In the genomic region with DNA sequence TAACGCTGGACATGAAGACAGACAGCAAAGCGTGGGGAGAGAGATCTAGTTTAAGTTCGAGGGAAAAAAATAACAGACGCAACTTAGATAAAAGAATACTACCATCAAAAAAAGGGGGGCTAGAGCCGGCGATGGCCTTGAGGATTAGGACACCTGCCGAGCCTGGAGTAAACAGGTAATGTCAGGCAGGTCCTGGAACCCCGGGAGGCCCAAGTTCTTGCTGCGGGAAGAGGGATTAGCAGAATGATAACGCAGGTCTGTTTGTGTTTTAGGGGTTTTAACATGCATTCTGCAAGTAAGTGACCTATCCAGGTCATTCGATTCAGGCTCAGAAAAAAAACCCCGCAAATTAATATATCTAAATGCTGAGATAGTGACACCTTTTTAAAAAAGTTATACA, we compare ENCODE assay signal across 8 cellular contexts. TPM values are rescaled to one million over a fixed set of nuclear protein-coding genes. Genes with fewer than 3 reads are reported as not detected.
A peak's percentile ranks its signal among the peaks of the same experiment; 100 is the strongest.
DNase-seq lines count a peak whose midpoint lies in the region; ATAC-seq and TF ChIP-seq lines count a peak whose summit lies in the region.

No MANE protein-coding gene starts in this region.

- POLR2A ChIA-PET in CD4-positive, alpha-beta memory T cell (lab: Charles Lee; ENCODE audit: partially characterized antibody), result no interaction called here

- no peaks in the 10 kb centered on the region for H3K27me3 ChIP-seq in CD4-positive, alpha-beta memory T cell (ENCODE audit: insufficient read depth, low read length)
- no peaks in the 10 kb centered on the region for H3K27me3 ChIP-seq in HL-60 (ENCODE audit: insufficient read depth, poor library complexity, severe bottlenecking)

- DNase-seq in CD4-positive, alpha-beta memory T cell, result no peak
- DNase-seq in HL-60 (ENCODE audit: low read depth in 1 of 2, low spot score in 1 of 2), result no peak
- peak; percentile 51 for DNase-seq in inferior parietal cortex (ENCODE audit: extremely low spot score)
- DNase-seq in stimulated activated naive CD8-positive, alpha-beta T cell treated with anti-CD3 and anti-CD28 coated beads, Interleukin-15, amount 100 ng/mL, for 72 hours, result peak in 1 of 2 donors; percentile 3
- no peak for DNase-seq in NCI-H2107 (lab: John Stamatoyannopoulos, UW)
- no peak for DNase-seq in SW 1271 (lab: John Stamatoyannopoulos, UW)

- peaks cover 4 to 6% of the 10 kb centered on the region in 2 donors for H3K27me3 Mint-ChIP-seq in CD4-positive, alpha-beta memory T cell
- H3K27me3 Mint-ChIP-seq in activated naive CD8-positive, alpha-beta T cell, result peaks cover 3% of the 10 kb centered on the region
- peaks cover 11% of the 10 kb centered on the region for H3K27me3 Mint-ChIP-seq in stimulated activated naive CD8-positive, alpha-beta T cell treated with anti-CD3 and anti-CD28 coated beads, Interleukin-15, amount 100 ng/mL, for 72 hours

- no peaks in the 10 kb centered on the region for H3K36me3 ChIP-seq in CD4-positive, alpha-beta memory T cell (ENCODE audit: insufficient read depth, low read length)

- H3K27ac Mint-ChIP-seq in CD4-positive, alpha-beta memory T cell, result peak overlapping the region; percentile 72 to 94 (median 92)
- H3K27ac Mint-ChIP-seq in activated naive CD8-positive, alpha-beta T cell, result peak overlapping the region; percentile 25
- H3K27ac Mint-ChIP-seq in stimulated activated naive CD8-positive, alpha-beta T cell treated with anti-CD3 and anti-CD28 coated beads, Interleukin-15, amount 100 ng/mL, for 72 hours, result peak overlapping the region in 1 of 2 donors; percentile 28

- H3K4me1 Mint-ChIP-seq in CD4-positive, alpha-beta memory T cell, result peaks cover 7 to 24% (median 9%) of the 10 kb centered on the region in 4 donors
- H3K4me1 Mint-ChIP-seq in activated naive CD8-positive, alpha-beta T cell (ENCODE audit: low read depth), result peaks cover 11% of the 10 kb centered on the region
- peaks cover 13% of the 10 kb centered on the region for H3K4me1 Mint-ChIP-seq in stimulated activated naive CD8-positive, alpha-beta T cell treated with anti-CD3 and anti-CD28 coated beads, Interleukin-15, amount 100 ng/mL, for 72 hours

- peaks cover 11% of the 10 kb centered on the region for H3K4me1 ChIP-seq in CD4-positive, alpha-beta memory T cell (ENCODE audit: insufficient read depth, low read length)

- H3K36me3 Mint-ChIP-seq in CD4-positive, alpha-beta memory T cell, result no peaks in the 10 kb centered on the region
- no peaks in the 10 kb centered on the region for H3K36me3 Mint-ChIP-seq in activated naive CD8-positive, alpha-beta T cell

- peak overlapping the region; percentile 85 to 90 (median 90) for H3K4me3 Mint-ChIP-seq in CD4-positive, alpha-beta memory T cell
- peak overlapping the region; percentile 79 for H3K4me3 Mint-ChIP-seq in activated naive CD8-positive, alpha-beta T cell
- H3K4me3 Mint-ChIP-seq in stimulated activated naive CD8-positive, alpha-beta T cell treated with anti-CD3 and anti-CD28 coated beads, Interleukin-15, amount 100 ng/mL, for 72 hours, result peak overlapping the region; percentile 82 to 85

- H3K9me3 Mint-ChIP-seq in CD4-positive, alpha-beta memory T cell, result no peaks in the 10 kb centered on the region
- H3K9me3 Mint-ChIP-seq in activated naive CD8-positive, alpha-beta T cell (ENCODE audit: low read depth), result no peaks in the 10 kb centered on the region
- H3K9me3 Mint-ChIP-seq in stimulated activated naive CD8-positive, alpha-beta T cell treated with anti-CD3 and anti-CD28 coated beads, Interleukin-15, amount 100 ng/mL, for 72 hours, result no peaks in the 10 kb centered on the region

- CTCF ChIA-PET in CD4-positive, alpha-beta memory T cell (lab: Charles Lee; ENCODE audit: partially characterized antibody), result no interaction called here

- intact Hi-C loops in CD4-positive, alpha-beta memory T cell (cut with micrococcal nuclease), result loop anchor here (1.0 to 5.0 kb wide), 8 partner anchors 40 to 842 kb away; partner anchors contain the start of genes C6orf52, MAK, NEDD9 and PAK1IP1

- no peaks in the 10 kb centered on the region for H3K9me3 ChIP-seq in CD4-positive, alpha-beta memory T cell (ENCODE audit: control insufficient read depth in 1 of 2, low read length in 2 of 2)

- TF ChIP-seq CTCF in HL-60 (IDR thresholded peaks at IDR 0.05; ENCODE audit: insufficient read depth, low read length), result no peak

- H3K27ac ChIP-seq in CD4-positive, alpha-beta memory T cell (ENCODE audit: low read depth, low read length), result peak overlapping the region; percentile 54
- peak overlapping the region; percentile 87 for H3K27ac ChIP-seq in HL-60 (replicated peaks)

- H3K4me3 ChIP-seq in CD4-positive, alpha-beta memory T cell (ENCODE audit: low read length in 2 of 2), result peak overlapping the region; percentile 60 to 77
- H3K4me3 ChIP-seq in HL-60 (replicated peaks; ENCODE audit: insufficient read depth, low read length), result peak overlapping the region; percentile 48

- no peak for ATAC-seq in stimulated activated naive CD8-positive, alpha-beta T cell treated with anti-CD3 and anti-CD28 coated beads, Interleukin-15, amount 100 ng/mL, for 72 hours
- ATAC-seq in GM21447 (IDR thresholded peaks at IDR 0.05; ENCODE audit: unreplicated experiment), result no peak

RNA-seq across cellular contexts. Expression of gene TMEM170B, which starts 0.8 kb away (rescaled TPM):
- total RNA-seq in CD4-positive, alpha-beta memory T cell, result 1 to 10 TPM; 1.9 to 2.1 TPM
- polyA plus RNA-seq in CD4-positive, alpha-beta memory T cell, result under 1 TPM; 0.08 to 0.38 TPM
